In genomic region chr15:41411441-41411840, GRCh38 we compare ENCODE assay signal across 1 cellular context.
TF ChIP-seq lines count a peak whose summit lies in the region.

No MANE protein-coding gene starts in this region.

TF ChIP-seq in HepG2, 621 proteins besides CTCF, POLR2A, EP300 and RAD21:
- TF ChIP-seq SP140L (CRISPR knock-in tag; IDR thresholded peaks at IDR 0.05; ENCODE audit: borderline replicate concordance), result no peak
- TF ChIP-seq PHF21A (CRISPR knock-in tag; IDR thresholded peaks at IDR 0.05), result no peak
- no peak for TF ChIP-seq ZNF17 (CRISPR knock-in tag; IDR thresholded peaks at IDR 0.05)
- TF ChIP-seq, protein P1, sequence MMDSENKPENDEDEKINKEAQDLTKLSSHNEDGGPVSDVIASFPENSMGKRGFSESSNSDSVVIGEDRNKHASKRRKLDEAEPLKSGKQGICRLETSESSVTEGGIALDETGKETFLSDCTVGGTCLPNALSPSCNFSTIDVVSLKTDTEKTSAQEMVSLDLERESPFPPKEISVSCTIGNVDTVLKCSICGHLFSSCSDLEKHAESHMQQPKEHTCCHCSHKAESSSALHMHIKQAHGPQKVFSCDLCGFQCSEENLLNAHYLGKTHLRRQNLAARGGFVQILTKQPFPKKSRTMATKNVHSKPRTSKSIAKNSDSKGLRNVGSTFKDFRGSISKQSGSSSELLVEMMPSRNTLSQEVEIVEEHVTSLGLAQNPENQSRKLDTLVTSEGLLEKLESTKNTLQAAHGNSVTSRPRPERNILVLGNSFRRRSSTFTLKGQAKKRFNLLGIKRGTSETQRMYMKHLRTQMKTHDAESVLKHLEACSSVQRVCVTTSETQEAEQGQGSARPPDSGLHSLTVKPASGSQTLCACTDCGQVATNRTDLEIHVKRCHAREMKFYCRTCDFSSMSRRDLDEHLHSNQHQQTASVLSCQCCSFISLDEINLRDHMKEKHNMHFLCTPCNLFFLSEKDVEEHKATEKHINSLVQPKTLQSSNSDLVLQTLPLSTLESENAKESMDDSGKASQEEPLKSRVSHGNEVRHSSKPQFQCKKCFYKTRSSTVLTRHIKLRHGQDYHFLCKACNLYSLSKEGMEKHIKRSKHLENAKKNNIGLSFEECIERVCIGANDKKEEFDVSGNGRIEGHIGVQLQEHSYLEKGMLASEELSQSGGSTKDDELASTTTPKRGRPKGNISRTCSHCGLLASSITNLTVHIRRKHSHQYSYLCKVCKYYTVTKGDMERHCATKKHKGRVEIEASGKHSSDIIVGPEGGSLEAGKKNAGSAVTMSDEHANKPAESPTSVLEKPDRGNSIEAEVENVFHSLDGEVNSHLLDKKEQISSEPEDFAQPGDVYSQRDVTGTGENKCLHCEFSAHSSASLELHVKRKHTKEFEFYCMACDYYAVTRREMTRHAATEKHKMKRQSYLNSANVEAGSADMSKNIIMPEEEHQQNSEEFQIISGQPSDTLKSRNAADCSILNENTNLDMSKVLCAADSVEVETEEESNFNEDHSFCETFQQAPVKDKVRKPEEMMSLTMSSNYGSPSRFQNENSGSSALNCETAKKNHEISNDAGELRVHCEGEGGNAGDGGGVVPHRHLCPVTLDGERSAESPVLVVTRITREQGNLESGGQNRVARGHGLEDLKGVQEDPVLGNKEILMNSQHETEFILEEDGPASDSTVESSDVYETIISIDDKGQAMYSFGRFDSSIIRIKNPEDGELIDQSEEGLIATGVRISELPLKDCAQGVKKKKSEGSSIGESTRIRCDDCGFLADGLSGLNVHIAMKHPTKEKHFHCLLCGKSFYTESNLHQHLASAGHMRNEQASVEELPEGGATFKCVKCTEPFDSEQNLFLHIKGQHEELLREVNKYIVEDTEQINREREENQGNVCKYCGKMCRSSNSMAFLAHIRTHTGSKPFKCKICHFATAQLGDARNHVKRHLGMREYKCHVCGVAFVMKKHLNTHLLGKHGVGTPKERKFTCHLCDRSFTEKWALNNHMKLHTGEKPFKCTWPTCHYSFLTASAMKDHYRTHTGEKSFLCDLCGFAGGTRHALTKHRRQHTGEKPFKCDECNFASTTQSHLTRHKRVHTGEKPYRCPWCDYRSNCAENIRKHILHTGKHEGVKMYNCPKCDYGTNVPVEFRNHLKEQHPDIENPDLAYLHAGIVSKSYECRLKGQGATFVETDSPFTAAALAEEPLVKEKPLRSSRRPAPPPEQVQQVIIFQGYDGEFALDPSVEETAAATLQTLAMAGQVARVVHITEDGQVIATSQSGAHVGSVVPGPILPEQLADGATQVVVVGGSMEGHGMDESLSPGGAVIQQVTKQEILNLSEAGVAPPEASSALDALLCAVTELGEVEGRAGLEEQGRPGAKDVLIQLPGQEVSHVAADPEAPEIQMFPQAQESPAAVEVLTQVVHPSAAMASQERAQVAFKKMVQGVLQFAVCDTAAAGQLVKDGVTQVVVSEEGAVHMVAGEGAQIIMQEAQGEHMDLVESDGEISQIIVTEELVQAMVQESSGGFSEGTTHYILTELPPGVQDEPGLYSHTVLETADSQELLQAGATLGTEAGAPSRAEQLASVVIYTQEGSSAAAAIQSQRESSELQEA (CRISPR knock-in tag; IDR thresholded peaks at IDR 0.05; ENCODE audit: not compliant biosample characterization), result no peak
- TF ChIP-seq, protein P2, sequence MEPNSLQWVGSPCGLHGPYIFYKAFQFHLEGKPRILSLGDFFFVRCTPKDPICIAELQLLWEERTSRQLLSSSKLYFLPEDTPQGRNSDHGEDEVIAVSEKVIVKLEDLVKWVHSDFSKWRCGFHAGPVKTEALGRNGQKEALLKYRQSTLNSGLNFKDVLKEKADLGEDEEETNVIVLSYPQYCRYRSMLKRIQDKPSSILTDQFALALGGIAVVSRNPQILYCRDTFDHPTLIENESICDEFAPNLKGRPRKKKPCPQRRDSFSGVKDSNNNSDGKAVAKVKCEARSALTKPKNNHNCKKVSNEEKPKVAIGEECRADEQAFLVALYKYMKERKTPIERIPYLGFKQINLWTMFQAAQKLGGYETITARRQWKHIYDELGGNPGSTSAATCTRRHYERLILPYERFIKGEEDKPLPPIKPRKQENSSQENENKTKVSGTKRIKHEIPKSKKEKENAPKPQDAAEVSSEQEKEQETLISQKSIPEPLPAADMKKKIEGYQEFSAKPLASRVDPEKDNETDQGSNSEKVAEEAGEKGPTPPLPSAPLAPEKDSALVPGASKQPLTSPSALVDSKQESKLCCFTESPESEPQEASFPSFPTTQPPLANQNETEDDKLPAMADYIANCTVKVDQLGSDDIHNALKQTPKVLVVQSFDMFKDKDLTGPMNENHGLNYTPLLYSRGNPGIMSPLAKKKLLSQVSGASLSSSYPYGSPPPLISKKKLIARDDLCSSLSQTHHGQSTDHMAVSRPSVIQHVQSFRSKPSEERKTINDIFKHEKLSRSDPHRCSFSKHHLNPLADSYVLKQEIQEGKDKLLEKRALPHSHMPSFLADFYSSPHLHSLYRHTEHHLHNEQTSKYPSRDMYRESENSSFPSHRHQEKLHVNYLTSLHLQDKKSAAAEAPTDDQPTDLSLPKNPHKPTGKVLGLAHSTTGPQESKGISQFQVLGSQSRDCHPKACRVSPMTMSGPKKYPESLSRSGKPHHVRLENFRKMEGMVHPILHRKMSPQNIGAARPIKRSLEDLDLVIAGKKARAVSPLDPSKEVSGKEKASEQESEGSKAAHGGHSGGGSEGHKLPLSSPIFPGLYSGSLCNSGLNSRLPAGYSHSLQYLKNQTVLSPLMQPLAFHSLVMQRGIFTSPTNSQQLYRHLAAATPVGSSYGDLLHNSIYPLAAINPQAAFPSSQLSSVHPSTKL (CRISPR knock-in tag; IDR thresholded peaks at IDR 0.05), result no peak
- no peak for TF ChIP-seq ZNF329 (CRISPR knock-in tag; IDR thresholded peaks at IDR 0.05; ENCODE audit: low read depth)
- TF ChIP-seq, protein P3, sequence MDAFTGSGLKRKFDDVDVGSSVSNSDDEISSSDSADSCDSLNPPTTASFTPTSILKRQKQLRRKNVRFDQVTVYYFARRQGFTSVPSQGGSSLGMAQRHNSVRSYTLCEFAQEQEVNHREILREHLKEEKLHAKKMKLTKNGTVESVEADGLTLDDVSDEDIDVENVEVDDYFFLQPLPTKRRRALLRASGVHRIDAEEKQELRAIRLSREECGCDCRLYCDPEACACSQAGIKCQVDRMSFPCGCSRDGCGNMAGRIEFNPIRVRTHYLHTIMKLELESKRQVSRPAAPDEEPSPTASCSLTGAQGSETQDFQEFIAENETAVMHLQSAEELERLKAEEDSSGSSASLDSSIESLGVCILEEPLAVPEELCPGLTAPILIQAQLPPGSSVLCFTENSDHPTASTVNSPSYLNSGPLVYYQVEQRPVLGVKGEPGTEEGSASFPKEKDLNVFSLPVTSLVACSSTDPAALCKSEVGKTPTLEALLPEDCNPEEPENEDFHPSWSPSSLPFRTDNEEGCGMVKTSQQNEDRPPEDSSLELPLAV (CRISPR knock-in tag; conservative IDR thresholded peaks at IDR 0.05; ENCODE audit: low read depth), result no peak
- TF ChIP-seq, protein P4, sequence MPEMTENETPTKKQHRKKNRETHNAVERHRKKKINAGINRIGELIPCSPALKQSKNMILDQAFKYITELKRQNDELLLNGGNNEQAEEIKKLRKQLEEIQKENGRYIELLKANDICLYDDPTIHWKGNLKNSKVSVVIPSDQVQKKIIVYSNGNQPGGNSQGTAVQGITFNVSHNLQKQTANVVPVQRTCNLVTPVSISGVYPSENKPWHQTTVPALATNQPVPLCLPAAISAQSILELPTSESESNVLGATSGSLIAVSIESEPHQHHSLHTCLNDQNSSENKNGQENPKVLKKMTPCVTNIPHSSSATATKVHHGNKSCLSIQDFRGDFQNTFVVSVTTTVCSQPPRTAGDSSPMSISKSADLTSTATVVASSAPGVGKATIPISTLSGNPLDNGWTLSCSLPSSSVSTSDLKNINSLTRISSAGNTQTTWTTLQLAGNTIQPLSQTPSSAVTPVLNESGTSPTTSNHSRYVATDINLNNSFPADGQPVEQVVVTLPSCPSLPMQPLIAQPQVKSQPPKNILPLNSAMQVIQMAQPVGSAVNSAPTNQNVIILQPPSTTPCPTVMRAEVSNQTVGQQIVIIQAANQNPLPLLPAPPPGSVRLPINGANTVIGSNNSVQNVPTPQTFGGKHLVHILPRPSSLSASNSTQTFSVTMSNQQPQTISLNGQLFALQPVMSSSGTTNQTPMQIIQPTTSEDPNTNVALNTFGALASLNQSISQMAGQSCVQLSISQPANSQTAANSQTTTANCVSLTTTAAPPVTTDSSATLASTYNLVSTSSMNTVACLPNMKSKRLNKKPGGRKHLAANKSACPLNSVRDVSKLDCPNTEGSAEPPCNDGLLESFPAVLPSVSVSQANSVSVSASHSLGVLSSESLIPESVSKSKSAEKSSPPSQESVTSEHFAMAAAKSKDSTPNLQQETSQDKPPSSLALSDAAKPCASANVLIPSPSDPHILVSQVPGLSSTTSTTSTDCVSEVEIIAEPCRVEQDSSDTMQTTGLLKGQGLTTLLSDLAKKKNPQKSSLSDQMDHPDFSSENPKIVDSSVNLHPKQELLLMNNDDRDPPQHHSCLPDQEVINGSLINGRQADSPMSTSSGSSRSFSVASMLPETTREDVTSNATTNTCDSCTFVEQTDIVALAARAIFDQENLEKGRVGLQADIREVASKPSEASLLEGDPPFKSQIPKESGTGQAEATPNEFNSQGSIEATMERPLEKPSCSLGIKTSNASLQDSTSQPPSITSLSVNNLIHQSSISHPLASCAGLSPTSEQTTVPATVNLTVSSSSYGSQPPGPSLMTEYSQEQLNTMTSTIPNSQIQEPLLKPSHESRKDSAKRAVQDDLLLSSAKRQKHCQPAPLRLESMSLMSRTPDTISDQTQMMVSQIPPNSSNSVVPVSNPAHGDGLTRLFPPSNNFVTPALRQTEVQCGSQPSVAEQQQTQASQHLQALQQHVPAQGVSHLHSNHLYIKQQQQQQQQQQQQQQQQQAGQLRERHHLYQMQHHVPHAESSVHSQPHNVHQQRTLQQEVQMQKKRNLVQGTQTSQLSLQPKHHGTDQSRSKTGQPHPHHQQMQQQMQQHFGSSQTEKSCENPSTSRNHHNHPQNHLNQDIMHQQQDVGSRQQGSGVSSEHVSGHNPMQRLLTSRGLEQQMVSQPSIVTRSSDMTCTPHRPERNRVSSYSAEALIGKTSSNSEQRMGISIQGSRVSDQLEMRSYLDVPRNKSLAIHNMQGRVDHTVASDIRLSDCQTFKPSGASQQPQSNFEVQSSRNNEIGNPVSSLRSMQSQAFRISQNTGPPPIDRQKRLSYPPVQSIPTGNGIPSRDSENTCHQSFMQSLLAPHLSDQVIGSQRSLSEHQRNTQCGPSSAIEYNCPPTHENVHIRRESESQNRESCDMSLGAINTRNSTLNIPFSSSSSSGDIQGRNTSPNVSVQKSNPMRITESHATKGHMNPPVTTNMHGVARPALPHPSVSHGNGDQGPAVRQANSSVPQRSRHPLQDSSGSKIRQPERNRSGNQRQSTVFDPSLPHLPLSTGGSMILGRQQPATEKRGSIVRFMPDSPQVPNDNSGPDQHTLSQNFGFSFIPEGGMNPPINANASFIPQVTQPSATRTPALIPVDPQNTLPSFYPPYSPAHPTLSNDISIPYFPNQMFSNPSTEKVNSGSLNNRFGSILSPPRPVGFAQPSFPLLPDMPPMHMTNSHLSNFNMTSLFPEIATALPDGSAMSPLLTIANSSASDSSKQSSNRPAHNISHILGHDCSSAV (CRISPR knock-in tag; IDR thresholded peaks at IDR 0.05; ENCODE audit: borderline replicate concordance), result no peak
- TF ChIP-seq CCAR2 (optimal IDR thresholded peaks at IDR 0.05; ENCODE audit: low read depth, low read length), result no peak
- no peak for TF ChIP-seq NONO (IDR thresholded peaks at IDR 0.05)
- no peak for TF ChIP-seq NONO (CRISPR knock-in tag; conservative IDR thresholded peaks at IDR 0.05)
- no peak for TF ChIP-seq HNF1B (CRISPR knock-in tag; IDR thresholded peaks at IDR 0.05)
- TF ChIP-seq ZNF354B (CRISPR knock-in tag; IDR thresholded peaks at IDR 0.05), result no peak
- TF ChIP-seq ZNF616 (CRISPR knock-in tag; IDR thresholded peaks at IDR 0.05; ENCODE audit: low read depth), result no peak
- no peak for TF ChIP-seq ZNF788 (CRISPR knock-in tag; IDR thresholded peaks at IDR 0.05; ENCODE audit: borderline replicate concordance)
- no peak for TF ChIP-seq PRMT3 (CRISPR knock-in tag; IDR thresholded peaks at IDR 0.05; ENCODE audit: borderline replicate concordance, low read depth)
- TF ChIP-seq ZMYM2 (CRISPR knock-in tag; IDR thresholded peaks at IDR 0.05), result no peak
- no peak for TF ChIP-seq JUN (CRISPR knock-in tag; IDR thresholded peaks at IDR 0.05)
- no peak for TF ChIP-seq ZNF775 (CRISPR knock-in tag; IDR thresholded peaks at IDR 0.05; ENCODE audit: borderline replicate concordance)
TF ChIP-seq in HepG2: peak in this region for 0.
